In genomic region chr5:126684656-126685442, GRCh38 we compare ENCODE assay signal across 8 cellular contexts.
A peak's percentile ranks its signal among the peaks of the same experiment; 100 is the strongest.
DNase-seq lines count a peak whose midpoint lies in the region; ATAC-seq lines count a peak whose summit lies in the region.
"Not testable (repeated sequence)": the region's sequence is repeated elsewhere in the genome, so short reads cannot be mapped to it uniquely, and the experiment has no call there.

No MANE protein-coding gene starts in this region.

- peak overlapping the region; percentile 79; the same call in 1 of the 2 replicates for H3K27ac ChIP-seq in HUES6 (ENCODE audit: low read depth, low read length)
- not testable (repeated sequence) for H3K27ac ChIP-seq in iPS-20b (ENCODE audit: low read length)

- H3K27ac Mint-ChIP-seq in activated naive CD4-positive, alpha-beta T cell treated with anti-CD3 and anti-CD28 coated beads for 36 hours = peak overlapping the region; percentile 85

- peak; percentile 37 for ATAC-seq in GM18517 (IDR thresholded peaks at IDR 0.05; ENCODE audit: unreplicated experiment)

- H3K27me3 ChIP-seq in HUES6 (ENCODE audit: control insufficient read depth, insufficient read depth, low read length); iPS-20b (ENCODE audit: insufficient read depth, low read length): not testable (repeated sequence)

- peak overlapping the region; percentile 41 for H3K4me3 Mint-ChIP-seq in activated naive CD4-positive, alpha-beta T cell treated with anti-CD3 and anti-CD28 coated beads for 36 hours

- H3K9ac ChIP-seq in HUES6 (ENCODE audit: low read length) = peak overlapping the region; percentile 69
- peak overlapping the region; percentile 44; the same call in 1 of the 2 replicates for H3K9ac ChIP-seq in iPS-20b (ENCODE audit: low read depth, low read length)

- DNase-seq in activated CD4-positive, alpha-beta T cell treated with anti-CD3 and anti-CD28 coated beads for 4 hours = peak; percentile 46 to 52
- DNase-seq in activated CD8-positive, alpha-beta memory T cell treated with anti-CD3 and anti-CD28 coated beads, Interleukin-2, amount 50 U/mL, for 24 hours (ENCODE audit: extremely low read depth) = peak; percentile 33
- DNase-seq in activated naive CD4-positive, alpha-beta T cell treated with anti-CD3 and anti-CD28 coated beads for 36 hours = peak; percentile 89
- peak; percentile 61 for DNase-seq in stimulated activated CD4-positive, alpha-beta T cell treated with anti-CD3 and anti-CD28 coated beads, Interleukin-4, amount 100 ng/mL, for 1 hour
- DNase-seq in stimulated activated CD8-positive, alpha-beta memory T cell treated with anti-CD3 and anti-CD28 coated beads, Interleukin-7, amount 100 ng/mL, for 48 hours (ENCODE audit: extremely low read depth in 1 of 2, low read depth in 1 of 2) = peak; percentile 35 to 72

- not testable (repeated sequence) for H3K9me3 ChIP-seq in HUES6 (ENCODE audit: control insufficient read depth, insufficient read depth, low read depth, low read length); iPS-20b (ENCODE audit: insufficient read depth, low read depth, low read length)

- H3K36me3 ChIP-seq in HUES6 (ENCODE audit: control insufficient read depth, insufficient read depth, low read length); iPS-20b (ENCODE audit: insufficient read depth, low read depth, low read length): not testable (repeated sequence)

- H3K9me3 Mint-ChIP-seq in activated naive CD4-positive, alpha-beta T cell treated with anti-CD3 and anti-CD28 coated beads for 36 hours = not testable (repeated sequence)

- H3K4me3 ChIP-seq in HUES6 (ENCODE audit: low read depth, low read length) = peak overlapping the region; percentile 2; the same call in 1 of the 2 replicates
- H3K4me3 ChIP-seq in iPS-20b (ENCODE audit: low read length) = not testable (repeated sequence)

- H3K27me3 Mint-ChIP-seq in activated naive CD4-positive, alpha-beta T cell treated with anti-CD3 and anti-CD28 coated beads for 36 hours (ENCODE audit: low read depth) = not testable (repeated sequence)

- H3K4me1 ChIP-seq in HUES6 (ENCODE audit: control insufficient read depth, insufficient read depth, low read length) = peaks cover 42% of the 10 kb centered on the region
- H3K4me1 ChIP-seq in iPS-20b (ENCODE audit: insufficient read depth, low read length) = not testable (repeated sequence)

- H3K4me1 Mint-ChIP-seq in activated naive CD4-positive, alpha-beta T cell treated with anti-CD3 and anti-CD28 coated beads for 36 hours (ENCODE audit: low read depth) = peaks cover 37% of the 10 kb centered on the region

- intact Hi-C loops in activated naive CD4-positive, alpha-beta T cell treated with anti-CD3 and anti-CD28 coated beads for 36 hours (cut with micrococcal nuclease) = loop anchor here (1.0 to 2.0 kb wide), 4 partner anchors 46 to 126 kb away; no protein-coding TSS in a partner anchor

- CTCF ChIA-PET in activated naive CD4-positive, alpha-beta T cell treated with anti-CD3 and anti-CD28 coated beads for 36 hours (lab: Charles Lee) = interaction anchor here (0.6 to 4.2 kb wide), 8 partner anchors 9 to 95 kb away, joined by 3 to 36 read pairs (median 4); no protein-coding TSS in a partner anchor

- not testable (repeated sequence) for H3K36me3 Mint-ChIP-seq in activated naive CD4-positive, alpha-beta T cell treated with anti-CD3 and anti-CD28 coated beads for 36 hours (ENCODE audit: low read depth)

Comparison
In these comparisons a context has a peak if more than half of its experiments do, and no peak if none do; other contexts are left out.
1. DNase-seq: peak in every context shown above with its lines; median percentile 89 in activated naive CD4-positive, alpha-beta T cell treated with anti-CD3 and anti-CD28 coated beads for 36 hours; 61 in stimulated activated CD4-positive, alpha-beta T cell treated with anti-CD3 and anti-CD28 coated beads, Interleukin-4, amount 100 ng/mL, for 1 hour; 54 in stimulated activated CD8-positive, alpha-beta memory T cell treated with anti-CD3 and anti-CD28 coated beads, Interleukin-7, amount 100 ng/mL, for 48 hours; 49 in activated CD4-positive, alpha-beta T cell treated with anti-CD3 and anti-CD28 coated beads for 4 hours; 33 in activated CD8-positive, alpha-beta memory T cell treated with anti-CD3 and anti-CD28 coated beads, Interleukin-2, amount 50 U/mL, for 24 hours.